In the genomic region with DNA sequence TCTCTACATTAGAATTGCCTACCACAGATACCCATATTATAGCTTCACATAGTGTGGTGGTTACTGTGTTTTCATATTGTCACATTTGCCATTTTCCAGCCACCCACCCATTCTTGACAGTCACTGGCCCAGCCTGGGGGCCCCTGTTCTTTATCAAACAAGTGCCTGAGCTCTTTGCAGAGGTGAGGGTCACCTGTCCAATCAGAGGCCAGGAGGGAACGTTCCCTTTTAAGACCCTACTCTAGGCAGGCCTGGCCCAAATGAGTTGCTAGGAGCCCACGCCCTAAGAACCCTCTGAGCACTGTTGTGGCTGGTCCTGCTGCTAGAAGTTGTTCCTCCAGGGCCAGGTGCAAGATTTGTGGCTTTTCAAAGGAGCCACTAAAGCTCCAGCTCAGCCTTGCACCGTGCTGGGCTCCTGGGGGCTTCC, we compare ENCODE assay signal across 25 cellular contexts. TPM values are rescaled to one million over a fixed set of nuclear protein-coding genes. Genes with fewer than 3 reads are reported as not detected.
DNase-seq lines count a peak whose midpoint lies in the region; ATAC-seq and TF ChIP-seq lines count a peak whose summit lies in the region.
"Had no signal": no experiment of that assay in that cellular context is flagged by ENCODE, and none has a peak within 500 bp of the region (broad histone marks: within the 10 kb centered on the region; RNA-seq: fewer than 3 reads in every experiment).

No MANE protein-coding gene starts in this region.

- no peaks in the 10 kb centered on the region for H3K27me3 ChIP-seq in WERI-Rb-1 (ENCODE audit: insufficient read depth, low read depth, severe bottlenecking)

- peaks cover 2% of the 10 kb centered on the region for H3K9me3 ChIP-seq in WERI-Rb-1 (ENCODE audit: severe bottlenecking)
- H3K9me3 ChIP-seq: prostate gland had no signal

- no peak overlapping the region for H3K27ac ChIP-seq in WERI-Rb-1
- H3K27ac ChIP-seq: C4-2B, HL-60, prostate gland, SK-N-MC had no signal

- H3K4me3 Mint-ChIP-seq in activated T-helper 2 cell treated with anti-CD3 and anti-CD28 coated beads, Interferon-gamma antibody, Interleukin-2, Interleukin-4, amounts not matched to agents 10 μg/mL and 5 μg/mL and 100 μg/mL, durations not matched to agents 14 hours and 24 hours and 36 hours (ENCODE audit: low read depth) = no peak overlapping the region
- H3K4me3 Mint-ChIP-seq: IgD-negative memory B cell, naive B cell had no signal

- H3K36me3 Mint-ChIP-seq in activated T-helper 2 cell treated with anti-CD3 and anti-CD28 coated beads, Interferon-gamma antibody, Interleukin-2, Interleukin-4, amounts not matched to agents 10 μg/mL and 5 μg/mL and 100 μg/mL, durations not matched to agents 14 hours and 24 hours and 36 hours (ENCODE audit: low read depth) = no peaks in the 10 kb centered on the region
- H3K36me3 Mint-ChIP-seq: IgD-negative memory B cell, naive B cell had no signal

- H3K27me3 Mint-ChIP-seq in activated T-helper 2 cell treated with anti-CD3 and anti-CD28 coated beads, Interferon-gamma antibody, Interleukin-2, Interleukin-4, amounts not matched to agents 10 μg/mL and 5 μg/mL and 100 μg/mL, durations not matched to agents 14 hours and 24 hours and 36 hours (ENCODE audit: low read depth) = peaks cover 4% of the 10 kb centered on the region
- H3K27me3 Mint-ChIP-seq: naive B cell had no signal

- DNase-seq in activated T-cell treated with anti-CD3 and anti-CD28 coated beads for 48 hours (ENCODE audit: low read depth) = peak; percentile 30
- no peak for DNase-seq in activated T-cell treated with anti-CD3 and anti-CD28 coated beads, Interleukin-2, amount 50 U/mL, for 1 hour
- no peak for DNase-seq in activated T-helper 2 cell treated with anti-CD3 and anti-CD28 coated beads, Interferon-gamma antibody, Interleukin-2, Interleukin-4, amounts not matched to agents 10 μg/mL and 5 μg/mL and 100 μg/mL, durations not matched to agents 14 hours and 24 hours and 36 hours (ENCODE audit: low spot score)
- DNase-seq in stimulated activated CD8-positive, alpha-beta memory T cell treated with anti-CD3 and anti-CD28 coated beads, Interleukin-2, amount 100 ng/mL, for 48 hours (ENCODE audit: low read depth in 2 of 2) = peak; percentile 17 to 29
- DNase-seq in WERI-Rb-1 = no peak
- DNase-seq: ACHN, DMS153, foreskin fibroblast, GOT3, hypothalamus, MM.1S, naive B cell, NCI-H1694, NCI-H226 had no signal

- ATAC-seq in HG02798 (IDR thresholded peaks at IDR 0.05; ENCODE audit: poor library complexity, unreplicated experiment) = peak; percentile 32
- no peak for ATAC-seq in HG03280 (IDR thresholded peaks at IDR 0.05; ENCODE audit: unreplicated experiment)
- no peak for ATAC-seq in HG03565 (IDR thresholded peaks at IDR 0.05; ENCODE audit: unreplicated experiment)

- H3K4me3 ChIP-seq in WERI-Rb-1 (ENCODE audit: low read depth, low read length) = no peak overlapping the region
- H3K4me3 ChIP-seq: prostate gland, SK-N-MC, skin epidermis had no signal

- H3K27ac Mint-ChIP-seq in activated T-helper 2 cell treated with anti-CD3 and anti-CD28 coated beads, Interferon-gamma antibody, Interleukin-2, Interleukin-4, amounts not matched to agents 10 μg/mL and 5 μg/mL and 100 μg/mL, durations not matched to agents 14 hours and 24 hours and 36 hours = peak overlapping the region; percentile 63
- H3K27ac Mint-ChIP-seq: IgD-negative memory B cell, naive B cell had no signal

- TF ChIP-seq CTCF in WERI-Rb-1 (IDR thresholded peaks at IDR 0.05; ENCODE audit: low read depth, low read length) = no peak

- H3K36me3 ChIP-seq in WERI-Rb-1 = no peaks in the 10 kb centered on the region
- H3K36me3 ChIP-seq: prostate gland had no signal

- intact Hi-C loops in activated T-helper 2 cell treated with anti-CD3 and anti-CD28 coated beads, Interferon-gamma antibody, Interleukin-2, Interleukin-4, amounts not matched to agents 10 μg/mL and 5 μg/mL and 100 μg/mL, durations not matched to agents 14 hours and 24 hours and 36 hours (cut with micrococcal nuclease) = loop anchor here (2.0 kb wide), 2 partner anchors 35 to 95 kb away; no protein-coding TSS in a partner anchor

- peaks cover 26% of the 10 kb centered on the region for H3K4me1 Mint-ChIP-seq in activated T-helper 2 cell treated with anti-CD3 and anti-CD28 coated beads, Interferon-gamma antibody, Interleukin-2, Interleukin-4, amounts not matched to agents 10 μg/mL and 5 μg/mL and 100 μg/mL, durations not matched to agents 14 hours and 24 hours and 36 hours (ENCODE audit: low read depth)
- H3K4me1 Mint-ChIP-seq: IgD-negative memory B cell, naive B cell had no signal

- no peaks in the 10 kb centered on the region for H3K9me3 Mint-ChIP-seq in activated T-helper 2 cell treated with anti-CD3 and anti-CD28 coated beads, Interferon-gamma antibody, Interleukin-2, Interleukin-4, amounts not matched to agents 10 μg/mL and 5 μg/mL and 100 μg/mL, durations not matched to agents 14 hours and 24 hours and 36 hours

RNA-seq across cellular contexts. Expression of a gene that starts 5.2 kb away (rescaled TPM):
- total RNA-seq in activated T-helper 2 cell treated with anti-CD3 and anti-CD28 coated beads, Interferon-gamma antibody, Interleukin-2, Interleukin-4, amounts not matched to agents 10 μg/mL and 5 μg/mL and 100 μg/mL, durations not matched to agents 14 hours and 24 hours and 36 hours = not detected in 2 replicates
- total RNA-seq: kidney epithelial cell, ureter had no signal

Comparison
In these comparisons a context has a peak if more than half of its experiments do, and no peak if none do; other contexts are left out.
1. DNase-seq: peak in activated T-cell treated with anti-CD3 and anti-CD28 coated beads for 48 hours (single experiment) and stimulated activated CD8-positive, alpha-beta memory T cell treated with anti-CD3 and anti-CD28 coated beads, Interleukin-2, amount 100 ng/mL, for 48 hours (2 of 2); none in activated T-cell treated with anti-CD3 and anti-CD28 coated beads, Interleukin-2, amount 50 U/mL, for 1 hour (single experiment), activated T-helper 2 cell treated with anti-CD3 and anti-CD28 coated beads, Interferon-gamma antibody, Interleukin-2, Interleukin-4, amounts not matched to agents 10 μg/mL and 5 μg/mL and 100 μg/mL, durations not matched to agents 14 hours and 24 hours and 36 hours (single experiment) and WERI-Rb-1 (single experiment).